Comparison of ENCODE assay signal across 22 cellular contexts in genomic region chr17:79971651-79972050, GRCh38.
"Had no signal": no experiment of that assay in that cellular context is flagged by ENCODE, and none has a peak within 500 bp of the region (broad histone marks: within the 10 kb centered on the region; RNA-seq: fewer than 3 reads in every experiment).

No MANE protein-coding gene starts in this region.

- H3K9me3 Mint-ChIP-seq: activated CD4-positive, alpha-beta T cell treated with anti-CD3 and anti-CD28 coated beads, Interleukin-2, amount 10 ng/mL, durations not matched to agents 24 days and 14 days; activated naive CD8-positive, alpha-beta T cell treated with anti-CD3 and anti-CD28 coated beads, Interleukin-2, amount 10 ng/mL, durations not matched to agents 7 days and 5 days; naive thymus-derived CD8-positive, alpha-beta T cell; stimulated activated effector memory CD8-positive, alpha-beta T cell treated with anti-CD3 and anti-CD28 coated beads, Interleukin-12 subunit alpha, Interleukin-12 subunit beta, amount 100 ng/mL, for 72 hours; T-cell had no signal

- H3K4me1 ChIP-seq: upper lobe of right lung had no signal

- H3K9ac ChIP-seq: SK-N-SH had no signal

- H3K36me3 ChIP-seq: cardiac muscle cell, ovary, upper lobe of right lung had no signal

- H3K27ac Mint-ChIP-seq: activated CD4-positive, alpha-beta T cell treated with anti-CD3 and anti-CD28 coated beads, Interleukin-2, amount 10 ng/mL, durations not matched to agents 24 days and 14 days; activated CD8-positive, alpha-beta T cell treated with anti-CD3 and anti-CD28 coated beads, Interleukin-2, amount 10 ng/mL, durations not matched to agents 7 days and 5 days; activated naive CD8-positive, alpha-beta T cell treated with anti-CD3 and anti-CD28 coated beads, Interleukin-2, amount 10 ng/mL, durations not matched to agents 7 days and 5 days; stimulated activated effector memory CD8-positive, alpha-beta T cell treated with anti-CD3 and anti-CD28 coated beads, Interleukin-12 subunit alpha, Interleukin-12 subunit beta, amount 100 ng/mL, for 72 hours; T-cell had no signal

- H3K27me3 Mint-ChIP-seq: activated naive CD8-positive, alpha-beta T cell treated with anti-CD3 and anti-CD28 coated beads, Interleukin-2, amount 10 ng/mL, durations not matched to agents 7 days and 5 days; naive thymus-derived CD8-positive, alpha-beta T cell had no signal

- H3K4me3 ChIP-seq: cardiac muscle cell, ovary, right lobe of liver, thoracic aorta, upper lobe of right lung had no signal

- H3K27ac ChIP-seq: cardiac muscle cell, ovary, right lobe of liver, thoracic aorta, upper lobe of right lung had no signal

- FAIRE-seq: endometrium had no signal

- H3K27me3 ChIP-seq: cardiac muscle cell, ovary, right lobe of liver, upper lobe of right lung had no signal

- H3K9me3 ChIP-seq: ovary, right lobe of liver, SK-N-SH, thoracic aorta, upper lobe of right lung had no signal

- H3K4me1 Mint-ChIP-seq: activated naive CD8-positive, alpha-beta T cell treated with anti-CD3 and anti-CD28 coated beads, Interleukin-2, amount 10 ng/mL, durations not matched to agents 7 days and 5 days; stimulated activated effector memory CD8-positive, alpha-beta T cell treated with anti-CD3 and anti-CD28 coated beads, Interleukin-12 subunit alpha, Interleukin-12 subunit beta, amount 100 ng/mL, for 72 hours had no signal

- H3K36me3 Mint-ChIP-seq: activated naive CD8-positive, alpha-beta T cell treated with anti-CD3 and anti-CD28 coated beads, Interleukin-2, amount 10 ng/mL, durations not matched to agents 7 days and 5 days; stimulated activated effector memory CD8-positive, alpha-beta T cell treated with anti-CD3 and anti-CD28 coated beads, Interleukin-12 subunit alpha, Interleukin-12 subunit beta, amount 100 ng/mL, for 72 hours had no signal

- H3K4me3 Mint-ChIP-seq: activated CD4-positive, alpha-beta T cell treated with anti-CD3 and anti-CD28 coated beads, Interleukin-2, amount 10 ng/mL, durations not matched to agents 24 days and 14 days; activated CD8-positive, alpha-beta T cell treated with anti-CD3 and anti-CD28 coated beads, Interleukin-2, amount 10 ng/mL, durations not matched to agents 7 days and 5 days; activated naive CD8-positive, alpha-beta T cell treated with anti-CD3 and anti-CD28 coated beads, Interleukin-2, amount 10 ng/mL, durations not matched to agents 7 days and 5 days; naive thymus-derived CD8-positive, alpha-beta T cell; stimulated activated effector memory CD8-positive, alpha-beta T cell treated with anti-CD3 and anti-CD28 coated beads, Interleukin-12 subunit alpha, Interleukin-12 subunit beta, amount 100 ng/mL, for 72 hours; T-cell had no signal

- ATAC-seq: activated CD8-positive, alpha-beta T cell treated with anti-CD3 and anti-CD28 coated beads, Interleukin-2, amount 10 ng/mL, durations not matched to agents 7 days and 5 days; naive thymus-derived CD8-positive, alpha-beta T cell; right lobe of liver; stimulated activated effector memory CD8-positive, alpha-beta T cell treated with anti-CD3 and anti-CD28 coated beads, Interleukin-12 subunit alpha, Interleukin-12 subunit beta, amount 100 ng/mL, for 72 hours; T-cell; upper lobe of right lung had no signal

- DNase-seq: activated CD4-positive, alpha-beta T cell treated with anti-CD3 and anti-CD28 coated beads, Interleukin-2, amount 10 ng/mL, durations not matched to agents 24 days and 14 days; activated CD4-positive, CD25-positive, alpha-beta regulatory T cell; activated CD8-positive, alpha-beta T cell treated with anti-CD3 and anti-CD28 coated beads, Interleukin-2, amount 10 ng/mL, durations not matched to agents 7 days and 5 days; activated naive CD4-positive, alpha-beta T cell; amygdala; erythroblast; foreskin melanocyte; glutamatergic neuron; hypothalamus; mesendoderm; naive thymus-derived CD8-positive, alpha-beta T cell; SK-N-SH; stimulated activated CD4-positive, alpha-beta T cell treated with anti-CD3 and anti-CD28 coated beads, Interleukin-4, amount 100 ng/mL, for 24 hours; T-cell had no signal
